Comparison of ENCODE assay signal across 28 cellular contexts in genomic region chr16:28105954-28106353, GRCh38. TPM values are rescaled to one million over a fixed set of nuclear protein-coding genes. Genes with fewer than 3 reads are reported as not detected.
"Had no signal": no experiment of that assay in that cellular context is flagged by ENCODE, and none has a peak within 500 bp of the region (broad histone marks: within the 10 kb centered on the region; RNA-seq: fewer than 3 reads in every experiment).

No MANE protein-coding gene starts in this region.

- H3K27me3 Mint-ChIP-seq: activated CD4-positive, alpha-beta memory T cell treated with anti-CD3 and anti-CD28 coated beads for 36 hours; activated naive CD8-positive, alpha-beta T cell; central memory CD8-positive, alpha-beta T cell; dendritic cell treated with granulocyte-macrophage colony-stimulating factor and Interleukin-4, amounts not matched to agents 40 ng/mL and 50 ng/mL, for 4 days had no signal

- H3K4me3 ChIP-seq: esophagus muscularis mucosa, heart right ventricle, left ventricle myocardium inferior, psoas muscle, testis, upper lobe of left lung had no signal

- H3K9ac ChIP-seq: parathyroid adenoma had no signal

- H3K27ac Mint-ChIP-seq: activated CD4-positive, alpha-beta memory T cell treated with anti-CD3 and anti-CD28 coated beads for 36 hours; activated T-helper 2 cell treated with anti-CD3 and anti-CD28 coated beads, Interferon-gamma antibody, Interleukin-2, Interleukin-4, amounts not matched to agents 10 μg/mL and 5 μg/mL and 100 μg/mL, durations not matched to agents 14 hours and 24 hours and 36 hours; dendritic cell treated with granulocyte-macrophage colony-stimulating factor and Interleukin-4, amounts not matched to agents 40 ng/mL and 50 ng/mL, for 4 days; T-helper 1 cell treated with Interleukin-12 subunit alpha and Interleukin-12 subunit beta and Interleukin-4 antibody, amounts not matched to agents 30 μg/mL and 1 μg/mL, for 36 hours had no signal

- H3K27me3 ChIP-seq: esophagus muscularis mucosa, heart right ventricle, testis, upper lobe of left lung had no signal

- H3K79me2 ChIP-seq: parathyroid adenoma had no signal

- H3K9me3 Mint-ChIP-seq: activated CD4-positive, alpha-beta memory T cell treated with anti-CD3 and anti-CD28 coated beads for 36 hours; activated T-cell treated with anti-CD3 and anti-CD28 coated beads, Interleukin-2, amount 50 U/mL, for 4 hours; activated T-helper 2 cell treated with anti-CD3 and anti-CD28 coated beads, Interferon-gamma antibody, Interleukin-2, Interleukin-4, amounts not matched to agents 10 μg/mL and 5 μg/mL and 100 μg/mL, durations not matched to agents 14 hours and 24 hours and 36 hours; central memory CD8-positive, alpha-beta T cell; dendritic cell treated with granulocyte-macrophage colony-stimulating factor and Interleukin-4, amounts not matched to agents 40 ng/mL and 50 ng/mL, for 4 days; T-helper 1 cell treated with Interleukin-12 subunit alpha and Interleukin-12 subunit beta and Interleukin-4 antibody, amounts not matched to agents 30 μg/mL and 1 μg/mL, for 36 hours had no signal

- H3K9me3 ChIP-seq: esophagus muscularis mucosa, heart right ventricle, left ventricle myocardium inferior, psoas muscle, testis, upper lobe of left lung had no signal

- ATAC-seq: activated T-cell treated with anti-CD3 and anti-CD28 coated beads, Interleukin-2, amount 50 U/mL, for 4 hours; heart right ventricle; psoas muscle; stimulated activated naive CD8-positive, alpha-beta T cell treated with anti-CD3 and anti-CD28 coated beads, Interleukin-15, Interleukin-2, amounts not matched to agents 100 U/mL and 50 U/mL, for 24 hours had no signal

- H3K27ac ChIP-seq: esophagus muscularis mucosa, heart right ventricle, left ventricle myocardium inferior, parathyroid adenoma, psoas muscle, testis, upper lobe of left lung, VCaP had no signal

- H2AFZ ChIP-seq: parathyroid adenoma had no signal

- H3K4me1 ChIP-seq: esophagus muscularis mucosa, left ventricle myocardium inferior, parathyroid adenoma, psoas muscle, testis, upper lobe of left lung had no signal

- H3K4me3 Mint-ChIP-seq: activated CD4-positive, alpha-beta memory T cell treated with anti-CD3 and anti-CD28 coated beads for 36 hours; activated naive CD8-positive, alpha-beta T cell; activated T-cell treated with anti-CD3 and anti-CD28 coated beads, Interleukin-2, amount 50 U/mL, for 4 hours; central memory CD8-positive, alpha-beta T cell; dendritic cell treated with granulocyte-macrophage colony-stimulating factor and Interleukin-4, amounts not matched to agents 40 ng/mL and 50 ng/mL, for 4 days; T-helper 1 cell treated with Interleukin-12 subunit alpha and Interleukin-12 subunit beta and Interleukin-4 antibody, amounts not matched to agents 30 μg/mL and 1 μg/mL, for 36 hours had no signal

- DNase-seq: activated CD4-positive, alpha-beta memory T cell treated with anti-CD3 and anti-CD28 coated beads for 36 hours; activated CD4-positive, alpha-beta T cell treated with anti-CD3 and anti-CD28 coated beads for 4 hours; activated CD8-positive, alpha-beta memory T cell treated with anti-CD3 and anti-CD28 coated beads, Interleukin-2, amount 50 U/mL, for 4 hours; activated naive CD4-positive, alpha-beta T cell treated with Interleukin-2 at 50 U/mL for 16 hours; activated T-cell treated with anti-CD3 and anti-CD28 coated beads, Interleukin-2, amount 50 U/mL, for 4 hours; anterior cingulate cortex; foreskin melanocyte; heart right ventricle; left ventricle myocardium inferior; nucleus accumbens; psoas muscle; stimulated activated naive CD8-positive, alpha-beta T cell treated with anti-CD3 and anti-CD28 coated beads, Interleukin-15, Interleukin-2, amounts not matched to agents 100 U/mL and 50 U/mL, for 24 hours; SW 1271; T-helper 9 cell; testis; upper lobe of left lung had no signal

RNA-seq across cellular contexts. Expression of gene GSG1L, which starts 42.4 kb away (rescaled TPM):
- total RNA-seq: activated CD8-positive, alpha-beta memory T cell treated with anti-CD3 and anti-CD28 coated beads for 36 hours; activated T-cell treated with anti-CD3 and anti-CD28 coated beads, Interleukin-2, amount 50 U/mL, for 4 hours; activated T-helper 2 cell treated with anti-CD3 and anti-CD28 coated beads, Interferon-gamma antibody, Interleukin-2, Interleukin-4, amounts not matched to agents 10 μg/mL and 5 μg/mL and 100 μg/mL, durations not matched to agents 14 hours and 24 hours and 36 hours; bronchial epithelial cell; glomerular endothelial cell; mucosa of gallbladder had no signal
